Comparison of ENCODE assay signal across 13 cellular contexts in genomic region chr4:168540086-168540864, GRCh38. TPM values are rescaled to one million over a fixed set of nuclear protein-coding genes. Genes with fewer than 3 reads are reported as not detected.
A peak's percentile ranks its signal among the peaks of the same experiment; 100 is the strongest.
DNase-seq lines count a peak whose midpoint lies in the region; ATAC-seq, FAIRE-seq and TF ChIP-seq lines count a peak whose summit lies in the region.
"Had no signal": no experiment of that assay in that cellular context is flagged by ENCODE, and none has a peak within 500 bp of the region (broad histone marks: within the 10 kb centered on the region; RNA-seq: fewer than 3 reads in every experiment).

No MANE protein-coding gene starts in this region.

- no peaks in the 10 kb centered on the region for H3K9me3 Mint-ChIP-seq in neural progenitor cell
- H3K9me3 Mint-ChIP-seq: H9 had no signal

- peak; percentile 10 to 25 for ATAC-seq in activated CD4-positive, CD25-positive, alpha-beta regulatory T cell treated with anti-CD3 and anti-CD28 coated beads, Interleukin-2, amount 50 U/mL, for 24 hours

- peaks cover 6% of the 10 kb centered on the region for H3K27me3 Mint-ChIP-seq in neural progenitor cell (ENCODE audit: insufficient read depth, low read depth)

- no peaks in the 10 kb centered on the region for H3K79me2 ChIP-seq in neural progenitor cell (ENCODE audit: low read depth)

- H3K36me3 ChIP-seq in neural progenitor cell, result no peaks in the 10 kb centered on the region
- H3K36me3 ChIP-seq: transverse colon had no signal

- peaks cover 11% of the 10 kb centered on the region for H3K4me1 ChIP-seq in neural progenitor cell
- H3K4me1 ChIP-seq: transverse colon had no signal

- H3K27me3 ChIP-seq in neural progenitor cell, result no peaks in the 10 kb centered on the region
- H3K27me3 ChIP-seq: transverse colon had no signal

- H3K4me3 ChIP-seq in neural progenitor cell, result no peak overlapping the region
- H3K4me3 ChIP-seq: transverse colon had no signal

- DNase-seq in activated CD4-positive, CD25-positive, alpha-beta regulatory T cell treated with anti-CD3 and anti-CD28 coated beads, Interleukin-2, amount 50 U/mL, for 72 hours, result no peak
- DNase-seq in HCEC 1CT (peak; percentile 46), astrocyte of the hippocampus (ENCODE audit: low read depth, low spot score) (peak; percentile 71), neural progenitor cell (ENCODE audit: low spot score) (peak; percentile 27), GM10248 (ENCODE audit: extremely low spot score) (no peak), urothelium cell line (ENCODE audit: low spot score) (no peak), NCI-H226 (no peak)
- DNase-seq: 8988T, H9, NCI-H345, transverse colon had no signal

- TF ChIP-seq CTCF in neural progenitor cell (IDR thresholded peaks at IDR 0.05) (no peak), GM10248 (IDR thresholded peaks at IDR 0.05; ENCODE audit: control extremely low read depth, extremely low read depth, low read depth, missing control alignments) (no peak)

- POLR2A ChIA-PET in GM10248 (lab: Yijun Ruan, JAX), result no interaction called here

- peak overlapping the region; percentile 95 for H2AFZ ChIP-seq in neural progenitor cell (replicated peaks)

- H3F3A ChIP-seq in neural progenitor cell (ENCODE audit: low read depth), result peaks cover 5% of the 10 kb centered on the region

- no peaks in the 10 kb centered on the region for H3K36me3 Mint-ChIP-seq in neural progenitor cell

- H3K4me1 Mint-ChIP-seq in neural progenitor cell, result peaks cover 31% of the 10 kb centered on the region

- peak overlapping the region; percentile 39 for H3K27ac Mint-ChIP-seq in neural progenitor cell
- H3K27ac Mint-ChIP-seq: H9 had no signal

- CTCF ChIA-PET in GM10248 (lab: Yijun Ruan, JAX), result no interaction called here

- FAIRE-seq in urothelium cell line (lab: Jason Lieb, UNC), result no peak
- FAIRE-seq: bronchial epithelial cell had no signal

- no peaks in the 10 kb centered on the region for H4K20me1 ChIP-seq in neural progenitor cell (ENCODE audit: low read depth)

- H3K9me3 ChIP-seq in neural progenitor cell (ENCODE audit: low read depth), result no peaks in the 10 kb centered on the region
- H3K9me3 ChIP-seq: transverse colon had no signal

- H3K27ac ChIP-seq in neural progenitor cell, result peak overlapping the region; percentile 60
- H3K27ac ChIP-seq: transverse colon had no signal

- peak overlapping the region; percentile 10 for H3K4me3 Mint-ChIP-seq in neural progenitor cell
- H3K4me3 Mint-ChIP-seq: H9 had no signal

- no peak overlapping the region for H3K9ac ChIP-seq in neural progenitor cell

- peak overlapping the region; percentile 28 for H3K4me2 ChIP-seq in neural progenitor cell

RNA-seq across cellular contexts. Expression of gene PALLD, which starts 43.4 kb away (rescaled TPM):
- 64.8 and 85.7 TPM in 2 replicates for total RNA-seq in neural progenitor cell (ENCODE audit: low replicate concordance)

RNA-seq across cellular contexts. Expression of gene DDX60L, which starts 60.0 kb away (rescaled TPM):
- total RNA-seq in neural progenitor cell (ENCODE audit: low replicate concordance), result 0.77 and 1.3 TPM in 2 replicates

Comparison
In these comparisons a context has a peak if more than half of its experiments do, and no peak if none do; other contexts are left out.
1. DNase-seq: peak in HCEC 1CT (single experiment), astrocyte of the hippocampus (single experiment) and neural progenitor cell (single experiment); none in activated CD4-positive, CD25-positive, alpha-beta regulatory T cell treated with anti-CD3 and anti-CD28 coated beads, Interleukin-2, amount 50 U/mL, for 72 hours (single experiment), GM10248 (single experiment), urothelium cell line (single experiment) and NCI-H226 (single experiment).